In the genomic region with DNA sequence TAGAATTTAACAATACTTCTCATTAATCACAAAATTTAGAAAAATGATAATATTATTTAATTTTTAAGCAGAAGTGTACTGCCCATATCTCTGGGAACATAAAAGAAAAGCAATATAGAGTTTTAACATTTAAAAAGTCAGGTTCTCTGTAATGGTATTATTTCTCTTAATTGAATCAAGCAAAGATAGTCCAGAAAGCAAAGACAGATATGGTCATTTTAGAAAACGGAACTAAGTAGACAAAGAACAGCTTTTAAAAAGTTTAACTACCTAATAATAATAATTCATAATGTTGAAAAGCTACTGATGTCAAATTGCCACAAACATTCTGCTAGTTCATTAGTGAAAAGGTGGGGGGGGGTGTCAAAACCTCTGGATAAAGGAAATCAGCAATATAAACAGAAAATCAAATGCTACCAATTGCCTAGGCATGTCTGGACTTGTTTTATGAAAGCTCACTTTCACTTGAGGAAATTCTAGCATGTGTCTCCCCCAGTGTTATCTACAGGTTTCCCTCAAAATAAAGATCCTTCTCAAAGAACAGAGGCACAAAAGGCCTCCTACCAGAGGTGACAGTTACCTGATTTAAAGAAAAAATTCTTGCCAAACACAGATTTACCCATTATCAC, we compare ENCODE assay signal across 10 cellular contexts.
DNase-seq lines count a peak whose midpoint lies in the region; ATAC-seq and TF ChIP-seq lines count a peak whose summit lies in the region.
"Had no signal": no experiment of that assay in that cellular context is flagged by ENCODE, and none has a peak within 500 bp of the region (broad histone marks: within the 10 kb centered on the region; RNA-seq: fewer than 3 reads in every experiment).

No MANE protein-coding gene starts in this region.

- H3K4me3 ChIP-seq in DOHH2 (ENCODE audit: low read length), result peak overlapping the region; percentile 99
- H3K4me3 ChIP-seq in LNCaP clone FGC (ENCODE audit: low read depth, low read length), result peak overlapping the region; percentile 83; the same call in 1 of the 2 replicates
- peak overlapping the region; percentile 100 for H3K4me3 ChIP-seq in adipocyte (ENCODE audit: low read length)
- no peak overlapping the region for H3K4me3 ChIP-seq in muscle layer of colon (ENCODE audit: low read depth in 1 of 2, low read length in 2 of 2)

- H3K9me3 ChIP-seq in DOHH2 (ENCODE audit: control insufficient read depth, insufficient read depth, low read length), result no peaks in the 10 kb centered on the region
- H3K9me3 ChIP-seq in adipocyte (ENCODE audit: control insufficient read depth, low read length), result no peaks in the 10 kb centered on the region
- no peaks in the 10 kb centered on the region for H3K9me3 ChIP-seq in muscle layer of colon (ENCODE audit: low read length)
- H3K9me3 ChIP-seq: SJCRH30 had no signal

- DNase-seq in LNCaP clone FGC (ENCODE audit: low read depth), result no peak
- peak; percentile 61 for DNase-seq in adipocyte (ENCODE audit: low read depth)
- DNase-seq in cortex of kidney (lab: John Stamatoyannopoulos, UW), result no peak
- DNase-seq in NK-92 (lab: John Stamatoyannopoulos, UW; ENCODE audit: unreplicated experiment), result no peak
- DNase-seq: stimulated activated naive B cell treated with anti-CD40 and anti-IgM and Interleukin-4, amounts not matched to agents 10 μg/mL and 1 μg/mL and 100 μg/mL, for 72 hours had no signal

- H3K36me3 ChIP-seq in DOHH2 (ENCODE audit: control insufficient read depth, low read length) (peaks cover 31% of the 10 kb centered on the region), adipocyte (ENCODE audit: control insufficient read depth, insufficient read depth, low read length, severe bottlenecking) (peaks cover 31% of the 10 kb centered on the region), muscle layer of colon (ENCODE audit: insufficient read depth, low read length) (peaks cover 10% of the 10 kb centered on the region)

- peaks cover 57% of the 10 kb centered on the region for H3K79me2 ChIP-seq in DOHH2 (ENCODE audit: control insufficient read depth, low read length)

- no peaks in the 10 kb centered on the region for H3K9me2 ChIP-seq in DOHH2 (replicated peaks; ENCODE audit: control insufficient read depth, low read length)

- H3K27me3 ChIP-seq in DOHH2 (ENCODE audit: control insufficient read depth, low read length) (no peaks in the 10 kb centered on the region), adipocyte (replicated peaks; ENCODE audit: control insufficient read depth, insufficient read depth, low read length) (no peaks in the 10 kb centered on the region), muscle layer of colon (ENCODE audit: control insufficient read depth in 1 of 2, insufficient read depth in 2 of 2, low read length in 2 of 2) (no peaks in the 10 kb centered on the region)
- H3K27me3 ChIP-seq: SJCRH30 had no signal

- H3K4me1 ChIP-seq in DOHH2 (ENCODE audit: control insufficient read depth, low read length), result peaks cover 51% of the 10 kb centered on the region
- peaks cover 31% of the 10 kb centered on the region for H3K4me1 ChIP-seq in adipocyte (ENCODE audit: control insufficient read depth, insufficient read depth, low read length)
- H3K4me1 ChIP-seq in muscle layer of colon (ENCODE audit: insufficient read depth, low read length), result no peaks in the 10 kb centered on the region

- H3K27ac ChIP-seq in DOHH2 (ENCODE audit: low read depth, low read length), result peak overlapping the region; percentile 86
- peak overlapping the region; percentile 92 for H3K27ac ChIP-seq in muscle layer of colon (ENCODE audit: low read depth, low read length)
- H3K27ac ChIP-seq: SJCRH30 had no signal

- H3K9ac ChIP-seq in adipocyte (ENCODE audit: low read length), result peak overlapping the region; percentile 97
- H3K9ac ChIP-seq in muscle layer of colon (ENCODE audit: low read length), result no peak overlapping the region

- H3F3A ChIP-seq in DOHH2 (ENCODE audit: control insufficient read depth, insufficient read depth), result peaks cover 14% of the 10 kb centered on the region; the same call in 1 of the 2 replicates

- H3K4me2 ChIP-seq in DOHH2 (ENCODE audit: low read length), result peak overlapping the region; percentile 96

- TF ChIP-seq CTCF in DOHH2 (IDR thresholded peaks at IDR 0.05; ENCODE audit: low read depth, low read length, poor library complexity, severe bottlenecking) (no peak), LNCaP clone FGC (IDR thresholded peaks at IDR 0.05; ENCODE audit: control insufficient read depth, extremely low read depth, insufficient read depth) (no peak)

- no peaks in the 10 kb centered on the region for H4K20me1 ChIP-seq in DOHH2 (ENCODE audit: control insufficient read depth, insufficient read depth, low read depth, low read length)

- ATAC-seq in HG02938 (IDR thresholded peaks at IDR 0.05; ENCODE audit: unreplicated experiment) (no peak), HG03354 (IDR thresholded peaks at IDR 0.05; ENCODE audit: poor library complexity, severe bottlenecking, unreplicated experiment) (no peak)
- ATAC-seq: stimulated activated naive B cell treated with anti-CD40 and anti-IgM and Interleukin-4, amounts not matched to agents 10 μg/mL and 1 μg/mL and 100 μg/mL, for 72 hours had no signal

Comparison
In these comparisons a context has a peak if more than half of its experiments do, and no peak if none do; other contexts are left out.
1. H3K4me3 ChIP-seq: peak in DOHH2 (single experiment), LNCaP clone FGC (single experiment) and adipocyte (single experiment); none in muscle layer of colon (0 of 2).